2 cellular contexts compared by ENCODE assay signal in genomic region chr11:6270584-6271246, GRCh38.
TF ChIP-seq lines count a peak whose summit lies in the region.

No MANE protein-coding gene starts in this region.

TF ChIP-seq in GM23338, 12 proteins besides CTCF, POLR2A, EP300 and RAD21:
- TF ChIP-seq JUNB (IDR thresholded peaks at IDR 0.05; ENCODE audit: unreplicated experiment) (no peak), REST (IDR thresholded peaks at IDR 0.05; ENCODE audit: unreplicated experiment) (no peak), ZNF114 (CRISPR knock-in tag; IDR thresholded peaks at IDR 0.05) (no peak)
TF ChIP-seq in GM23338: peak in this region for 0.

TF ChIP-seq in endothelial cell of umbilical vein, 7 proteins besides CTCF, POLR2A, EP300 and RAD21:
- TF ChIP-seq GATA2 (IDR thresholded peaks at IDR 0.05; ENCODE audit: insufficient read depth, insufficient read length, low read depth, low read length) (no peak), FOS (IDR thresholded peaks at IDR 0.05; ENCODE audit: borderline replicate concordance, insufficient read depth, low read length) (no peak), MYC (IDR thresholded peaks at IDR 0.05; ENCODE audit: low read depth, low read length) (no peak), EZH2 (IDR thresholded peaks at IDR 0.05; ENCODE audit: borderline replicate concordance, low read depth, low read length, severe bottlenecking) (no peak), JUN (IDR thresholded peaks at IDR 0.05; ENCODE audit: borderline replicate concordance, insufficient read depth, insufficient read length, low read depth) (no peak), POLR2AphosphoS5 (IDR thresholded peaks at IDR 0.05; ENCODE audit: insufficient read depth, low read depth, low read length) (no peak), MAX (IDR thresholded peaks at IDR 0.05; ENCODE audit: insufficient read depth, insufficient read length) (no peak)
